In the genomic region with DNA sequence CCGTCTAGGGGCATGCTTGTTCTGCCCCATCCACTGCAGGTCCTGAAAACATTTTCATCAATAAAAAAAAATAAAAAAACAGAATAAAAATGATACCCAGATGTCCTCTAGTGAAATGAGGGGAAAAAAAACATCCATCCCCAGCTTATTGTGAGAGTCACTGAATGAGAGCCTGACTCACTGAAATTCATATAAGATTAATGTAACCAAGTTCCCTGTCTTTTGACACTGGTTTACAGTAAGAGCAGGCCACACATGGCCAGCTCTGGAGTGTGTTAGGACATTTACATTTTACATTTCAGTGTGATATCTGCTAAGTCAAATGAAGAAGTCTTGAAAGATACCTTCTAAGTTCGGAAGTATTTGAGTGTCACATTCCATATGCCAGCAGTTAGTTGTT, we compare ENCODE assay signal across 23 cellular contexts. TPM values are rescaled to one million over a fixed set of nuclear protein-coding genes. Genes with fewer than 3 reads are reported as not detected.
"Had no signal": no experiment of that assay in that cellular context is flagged by ENCODE, and none has a peak within 500 bp of the region (broad histone marks: within the 10 kb centered on the region; RNA-seq: fewer than 3 reads in every experiment).

No MANE protein-coding gene starts in this region.

- H3K4me1 Mint-ChIP-seq: T-helper 17 cell, WTC11 had no signal

- H3K9me3 Mint-ChIP-seq: activated CD4-positive, alpha-beta memory T cell treated with anti-CD3 and anti-CD28 coated beads for 36 hours; activated T-cell treated with anti-CD3 and anti-CD28 coated beads, Interleukin-2, amount 50 U/mL, for 4 hours had no signal

- H3K27ac ChIP-seq: brain microvascular endothelial cell had no signal

- H3K27ac Mint-ChIP-seq: activated CD4-positive, alpha-beta memory T cell treated with anti-CD3 and anti-CD28 coated beads for 36 hours; activated naive CD8-positive, alpha-beta T cell; T-helper 17 cell; WTC11 had no signal

- ATAC-seq: activated T-cell treated with anti-CD3 and anti-CD28 coated beads, Interleukin-2, amount 50 U/mL, for 4 hours; PC-3; T-helper 17 cell; WTC11 had no signal

- H3K36me3 ChIP-seq: brain microvascular endothelial cell had no signal

- H3K36me3 Mint-ChIP-seq: activated CD4-positive, alpha-beta memory T cell treated with anti-CD3 and anti-CD28 coated beads for 36 hours; WTC11 had no signal

- H3K27me3 ChIP-seq: brain microvascular endothelial cell had no signal

- DNase-seq: activated CD4-positive, alpha-beta memory T cell treated with anti-CD3 and anti-CD28 coated beads for 36 hours; activated CD4-positive, alpha-beta T cell treated with anti-CD3 and anti-CD28 coated beads for 48 hours; activated CD4-positive, CD25-positive, alpha-beta regulatory T cell treated with anti-CD3 and anti-CD28 coated beads, Interleukin-2, amount 50 U/mL, for 72 hours; activated CD8-positive, alpha-beta memory T cell treated with anti-CD3 and anti-CD28 coated beads for 24 hours; activated effector memory CD4-positive, alpha-beta T cell treated with anti-CD3 and anti-CD28 coated beads, Interleukin-2, amount 50 U/mL, for 16 hours; activated naive CD4-positive, alpha-beta T cell treated with Interleukin-2 at 50 U/mL for 16 hours; activated T-cell treated with anti-CD3 and anti-CD28 coated beads, Interleukin-2, amount 50 U/mL, for 4 hours; brain microvascular endothelial cell; cerebellar nuclear complex; MM.1S; NCI-H1048; NCI-H146; NCI-H187 treated with DMSO at 0.1 percent for 48 hours; NCI-H2081 treated with DMSO at 0.1 percent for 48 hours; NCI-H446; NCI-H524; PC-3; SHP77 treated with DMSO at 0.1 percent for 48 hours; T-helper 17 cell; T-helper 9 cell had no signal

- H3K4me3 Mint-ChIP-seq: activated CD4-positive, alpha-beta memory T cell treated with anti-CD3 and anti-CD28 coated beads for 36 hours; activated naive CD8-positive, alpha-beta T cell; activated T-cell treated with anti-CD3 and anti-CD28 coated beads, Interleukin-2, amount 50 U/mL, for 4 hours; T-helper 17 cell; WTC11 had no signal

RNA-seq across cellular contexts. Expression of a gene that starts 21.1 kb away (rescaled TPM):
- total RNA-seq: WTC11 had no signal

RNA-seq across cellular contexts. Expression of a gene that starts 23.1 kb away (rescaled TPM):
- total RNA-seq: SK-MEL-5, WTC11 had no signal
